Comparison of ENCODE assay signal across 19 cellular contexts in genomic region chr6:82123632-82124031, GRCh38.
DNase-seq lines count a peak whose midpoint lies in the region; ATAC-seq and TF ChIP-seq lines count a peak whose summit lies in the region.
"Had no signal": no experiment of that assay in that cellular context is flagged by ENCODE, and none has a peak within 500 bp of the region (broad histone marks: within the 10 kb centered on the region; RNA-seq: fewer than 3 reads in every experiment).

No MANE protein-coding gene starts in this region.

- no peaks in the 10 kb centered on the region for H3K36me3 ChIP-seq in GM23338 (ENCODE audit: insufficient read depth)
- H3K36me3 ChIP-seq: BLaER1 treated with 17β-estradiol and CSF1 and Interleukin-3, amounts not matched to agents 10 nM and 100 nM had no signal

- no peaks in the 10 kb centered on the region for H3K79me2 ChIP-seq in GM23338 (replicated peaks; ENCODE audit: insufficient read depth)

- no peak for TF ChIP-seq CTCF in GM23338 (conservative IDR thresholded peaks at IDR 0.05; ENCODE audit: low read depth in 2 of 2)

- no peaks in the 10 kb centered on the region for H3K4me1 Mint-ChIP-seq in GM23338
- H3K4me1 Mint-ChIP-seq: B cell had no signal

- no peaks in the 10 kb centered on the region for H3K4me1 ChIP-seq in GM23338 (ENCODE audit: insufficient read depth)
- H3K4me1 ChIP-seq: A549; BLaER1 treated with 17β-estradiol and CSF1 and Interleukin-3, amounts not matched to agents 10 nM and 100 nM; Caco-2 had no signal

- no peaks in the 10 kb centered on the region for H3K36me3 Mint-ChIP-seq in GM23338 (ENCODE audit: low read depth)
- H3K36me3 Mint-ChIP-seq: CD8-positive, alpha-beta T cell had no signal

- H3F3A ChIP-seq in GM23338 (replicated peaks; ENCODE audit: low read depth): no peaks in the 10 kb centered on the region

- intact Hi-C loops in Right ventricle myocardium inferior (cut with DNase I): no loop called here
- intact Hi-C loops in left ventricle myocardium superior (cut with micrococcal nuclease): no loop called here
- intact Hi-C loops in posterior vena cava (cut with DNase I): no loop called here

- no peak overlapping the region for H3K4me3 Mint-ChIP-seq in GM23338
- H3K4me3 Mint-ChIP-seq: B cell; CD4-positive, alpha-beta T cell; CD8-positive, alpha-beta T cell had no signal

- peaks cover 2% of the 10 kb centered on the region; the same call in 1 of the 3 replicates for H3K9me3 Mint-ChIP-seq in GM23338
- H3K9me3 Mint-ChIP-seq: CD8-positive, alpha-beta T cell had no signal

- H3K4me2 ChIP-seq in GM23338: no peak overlapping the region
- H3K4me2 ChIP-seq: A549; BLaER1 treated with 17β-estradiol and CSF1 and Interleukin-3, amounts not matched to agents 10 nM and 100 nM had no signal

- no peaks in the 10 kb centered on the region for H3K27me3 ChIP-seq in GM23338 (ENCODE audit: insufficient read depth)
- H3K27me3 ChIP-seq: BLaER1 treated with 17β-estradiol and CSF1 and Interleukin-3, amounts not matched to agents 10 nM and 100 nM had no signal

- 0 out of 2 replicates have a peak, but pooled peaks cover 3% of the 10 kb centered on the region for H3K9me2 ChIP-seq in GM23338 (ENCODE audit: insufficient read depth)

- H2AFZ ChIP-seq in GM23338: peak overlapping the region; percentile 52; the same call in 1 of the 2 replicates

- no peaks in the 10 kb centered on the region for H3K27me3 Mint-ChIP-seq in GM23338 (ENCODE audit: insufficient read depth, low read depth, poor library complexity)
- H3K27me3 Mint-ChIP-seq: B cell had no signal

- no peak overlapping the region for H3K4me3 ChIP-seq in GM23338
- H3K4me3 ChIP-seq: A549; BLaER1 treated with 17β-estradiol and CSF1 and Interleukin-3, amounts not matched to agents 10 nM and 100 nM had no signal

- no peaks in the 10 kb centered on the region; the same call in 1 of the 2 replicates for H4K20me1 ChIP-seq in GM23338 (replicated peaks; ENCODE audit: insufficient read depth)
- H4K20me1 ChIP-seq: BLaER1 treated with 17β-estradiol and CSF1 and Interleukin-3, amounts not matched to agents 10 nM and 100 nM had no signal

- ATAC-seq in Right ventricle myocardium inferior: no peak
- ATAC-seq in left ventricle myocardium superior: no peak
- no peak for ATAC-seq in GM23338
- ATAC-seq in esophagus mucosa: peak; percentile 91
- ATAC-seq: A549; CD8-positive, alpha-beta T cell had no signal

- H3K27ac ChIP-seq in GM23338 (ENCODE audit: low read depth): no peak overlapping the region
- H3K27ac ChIP-seq: 22Rv1; A549; BLaER1 treated with 17β-estradiol and CSF1 and Interleukin-3, amounts not matched to agents 10 nM and 100 nM; C4-2B had no signal

- DNase-seq in Right ventricle myocardium inferior (ENCODE audit: missing footprints) (peak; percentile 17), left ventricle myocardium superior (no peak), GM23338 (ENCODE audit: low spot score) (no peak), posterior vena cava (ENCODE audit: low spot score) (peak; percentile 40), islet precursor cell (no peak), OCI-M2 (lab: John Stamatoyannopoulos, UW; ENCODE audit: unreplicated experiment) (no peak)
- DNase-seq: AML-193; Caco-2; Calu3; CD4-positive, alpha-beta T cell; CD8-positive, alpha-beta T cell; DMS79 treated with DMSO at 0.1 percent for 48 hours; GF-D8 had no signal

- H3K27ac Mint-ChIP-seq in GM23338: no peak overlapping the region
- H3K27ac Mint-ChIP-seq: B cell; CD4-positive, alpha-beta T cell; CD8-positive, alpha-beta T cell had no signal

TF ChIP-seq in GM23338, 12 proteins besides CTCF, POLR2A, EP300 and RAD21 (continues in another document):
- TF ChIP-seq REST (IDR thresholded peaks at IDR 0.05; ENCODE audit: unreplicated experiment) (no peak), STAT1 (IDR thresholded peaks at IDR 0.05; ENCODE audit: unreplicated experiment) (no peak), EZH2 (IDR thresholded peaks at IDR 0.05; ENCODE audit: low read depth, unreplicated experiment) (no peak), ZNF114 (CRISPR knock-in tag; IDR thresholded peaks at IDR 0.05) (no peak)
- TF ChIP-seq, protein P1, sequence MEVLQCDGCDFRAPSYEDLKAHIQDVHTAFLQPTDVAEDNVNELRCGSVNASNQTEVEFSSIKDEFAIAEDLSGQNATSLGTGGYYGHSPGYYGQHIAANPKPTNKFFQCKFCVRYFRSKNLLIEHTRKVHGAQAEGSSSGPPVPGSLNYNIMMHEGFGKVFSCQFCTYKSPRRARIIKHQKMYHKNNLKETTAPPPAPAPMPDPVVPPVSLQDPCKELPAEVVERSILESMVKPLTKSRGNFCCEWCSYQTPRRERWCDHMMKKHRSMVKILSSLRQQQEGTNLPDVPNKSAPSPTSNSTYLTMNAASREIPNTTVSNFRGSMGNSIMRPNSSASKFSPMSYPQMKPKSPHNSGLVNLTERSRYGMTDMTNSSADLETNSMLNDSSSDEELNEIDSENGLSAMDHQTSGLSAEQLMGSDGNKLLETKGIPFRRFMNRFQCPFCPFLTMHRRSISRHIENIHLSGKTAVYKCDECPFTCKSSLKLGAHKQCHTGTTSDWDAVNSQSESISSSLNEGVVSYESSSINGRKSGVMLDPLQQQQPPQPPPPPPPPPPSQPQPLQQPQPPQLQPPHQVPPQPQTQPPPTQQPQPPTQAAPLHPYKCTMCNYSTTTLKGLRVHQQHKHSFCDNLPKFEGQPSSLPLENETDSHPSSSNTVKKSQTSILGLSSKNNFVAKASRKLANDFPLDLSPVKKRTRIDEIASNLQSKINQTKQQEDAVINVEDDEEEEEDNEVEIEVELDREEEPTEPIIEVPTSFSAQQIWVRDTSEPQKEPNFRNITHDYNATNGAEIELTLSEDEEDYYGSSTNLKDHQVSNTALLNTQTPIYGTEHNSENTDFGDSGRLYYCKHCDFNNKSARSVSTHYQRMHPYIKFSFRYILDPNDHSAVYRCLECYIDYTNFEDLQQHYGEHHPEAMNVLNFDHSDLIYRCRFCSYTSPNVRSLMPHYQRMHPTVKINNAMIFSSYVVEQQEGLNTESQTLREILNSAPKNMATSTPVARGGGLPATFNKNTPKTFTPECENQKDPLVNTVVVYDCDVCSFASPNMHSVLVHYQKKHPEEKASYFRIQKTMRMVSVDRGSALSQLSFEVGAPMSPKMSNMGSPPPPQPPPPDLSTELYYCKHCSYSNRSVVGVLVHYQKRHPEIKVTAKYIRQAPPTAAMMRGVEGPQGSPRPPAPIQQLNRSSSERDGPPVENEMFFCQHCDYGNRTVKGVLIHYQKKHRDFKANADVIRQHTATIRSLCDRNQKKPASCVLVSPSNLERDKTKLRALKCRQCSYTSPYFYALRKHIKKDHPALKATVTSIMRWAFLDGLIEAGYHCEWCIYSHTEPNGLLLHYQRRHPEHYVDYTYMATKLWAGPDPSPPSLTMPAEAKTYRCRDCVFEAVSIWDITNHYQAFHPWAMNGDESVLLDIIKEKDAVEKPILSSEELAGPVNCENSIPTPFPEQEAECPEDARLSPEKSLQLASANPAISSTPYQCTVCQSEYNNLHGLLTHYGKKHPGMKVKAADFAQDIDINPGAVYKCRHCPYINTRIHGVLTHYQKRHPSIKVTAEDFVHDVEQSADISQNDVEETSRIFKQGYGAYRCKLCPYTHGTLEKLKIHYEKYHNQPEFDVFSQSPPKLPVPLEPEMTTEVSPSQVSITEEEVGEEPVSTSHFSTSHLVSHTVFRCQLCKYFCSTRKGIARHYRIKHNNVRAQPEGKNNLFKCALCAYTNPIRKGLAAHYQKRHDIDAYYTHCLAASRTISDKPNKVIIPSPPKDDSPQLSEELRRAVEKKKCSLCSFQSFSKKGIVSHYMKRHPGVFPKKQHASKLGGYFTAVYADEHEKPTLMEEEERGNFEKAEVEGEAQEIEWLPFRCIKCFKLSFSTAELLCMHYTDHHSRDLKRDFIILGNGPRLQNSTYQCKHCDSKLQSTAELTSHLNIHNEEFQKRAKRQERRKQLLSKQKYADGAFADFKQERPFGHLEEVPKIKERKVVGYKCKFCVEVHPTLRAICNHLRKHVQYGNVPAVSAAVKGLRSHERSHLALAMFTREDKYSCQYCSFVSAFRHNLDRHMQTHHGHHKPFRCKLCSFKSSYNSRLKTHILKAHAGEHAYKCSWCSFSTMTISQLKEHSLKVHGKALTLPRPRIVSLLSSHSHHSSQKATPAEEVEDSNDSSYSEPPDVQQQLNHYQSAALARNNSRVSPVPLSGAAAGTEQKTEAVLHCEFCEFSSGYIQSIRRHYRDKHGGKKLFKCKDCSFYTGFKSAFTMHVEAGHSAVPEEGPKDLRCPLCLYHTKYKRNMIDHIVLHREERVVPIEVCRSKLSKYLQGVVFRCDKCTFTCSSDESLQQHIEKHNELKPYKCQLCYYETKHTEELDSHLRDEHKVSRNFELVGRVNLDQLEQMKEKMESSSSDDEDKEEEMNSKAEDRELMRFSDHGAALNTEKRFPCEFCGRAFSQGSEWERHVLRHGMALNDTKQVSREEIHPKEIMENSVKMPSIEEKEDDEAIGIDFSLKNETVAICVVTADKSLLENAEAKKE (CRISPR knock-in tag; IDR thresholded peaks at IDR 0.05): no peak

Comparison
In these comparisons a context has a peak if more than half of its experiments do, and no peak if none do; other contexts are left out.
1. DNase-seq: peak in Right ventricle myocardium inferior (single experiment) and posterior vena cava (single experiment); none in left ventricle myocardium superior (single experiment), GM23338 (single experiment), islet precursor cell (single experiment) and OCI-M2 (single experiment).